8 cellular contexts compared by ENCODE assay signal in genomic region chr7:30134011-30134410, GRCh38. TPM values are rescaled to one million over a fixed set of nuclear protein-coding genes. Genes with fewer than 3 reads are reported as not detected.
DNase-seq lines count a peak whose midpoint lies in the region; ATAC-seq and TF ChIP-seq lines count a peak whose summit lies in the region.

No MANE protein-coding gene starts in this region.

- peaks cover 3% of the 10 kb centered on the region for H3K36me3 Mint-ChIP-seq in activated B cell treated with CpG ODN at 0.5 μM for 24 hours (ENCODE audit: low read depth)
- H3K36me3 Mint-ChIP-seq in stimulated activated memory B cell treated with anti-CD40 and anti-IgM and Interleukin-4, amounts not matched to agents 10 μg/mL and 1 μg/mL and 100 μg/mL, for 72 hours = peaks cover 8% of the 10 kb centered on the region

- H3K9me3 Mint-ChIP-seq in activated B cell treated with CpG ODN at 0.5 μM for 24 hours = no peaks in the 10 kb centered on the region
- H3K9me3 Mint-ChIP-seq in stimulated activated memory B cell treated with anti-CD40 and anti-IgM and Interleukin-4, amounts not matched to agents 10 μg/mL and 1 μg/mL and 100 μg/mL, for 72 hours = no peaks in the 10 kb centered on the region

- DNase-seq in NCI-H510A treated with DMSO at 0.1 percent for 48 hours (lab: John Stamatoyannopoulos, UW) (peak; percentile 35), NCI-H510A (lab: John Stamatoyannopoulos, UW) (no peak), activated B cell treated with CpG ODN at 0.5 μM for 24 hours (no peak), occipital lobe (lab: John Stamatoyannopoulos, UW) (no peak), HEK293T (ENCODE audit: extremely low spot score) (no peak), KG1 (lab: John Stamatoyannopoulos, UW) (no peak)

- H3K4me3 Mint-ChIP-seq in activated B cell treated with CpG ODN at 0.5 μM for 24 hours = peak overlapping the region; percentile 83
- peak overlapping the region; percentile 78 for H3K4me3 Mint-ChIP-seq in stimulated activated memory B cell treated with anti-CD40 and anti-IgM and Interleukin-4, amounts not matched to agents 10 μg/mL and 1 μg/mL and 100 μg/mL, for 72 hours

- POLR2A ChIA-PET in activated B cell treated with CpG ODN at 0.5 μM for 24 hours (lab: Charles Lee) (interaction anchor here (0.8 to 1.3 kb wide), 3 partner anchors 14 to 344 kb away, joined by 3 to 4 read pairs (median 3); partner anchors contain the start of gene NOD1), HEK293T (lab: Yijun Ruan, JAX) (interaction anchor here (1.0 to 1.2 kb wide), 2 partner anchors 10 to 28 kb away, joined by 3 to 5 read pairs; no protein-coding TSS in a partner anchor)

- H3K27ac Mint-ChIP-seq in activated B cell treated with CpG ODN at 0.5 μM for 24 hours = peak overlapping the region; percentile 61
- peak overlapping the region; percentile 46 for H3K27ac Mint-ChIP-seq in stimulated activated memory B cell treated with anti-CD40 and anti-IgM and Interleukin-4, amounts not matched to agents 10 μg/mL and 1 μg/mL and 100 μg/mL, for 72 hours

- no peak for TF ChIP-seq CTCF in activated B cell treated with CpG ODN at 0.5 μM for 24 hours (IDR thresholded peaks at IDR 0.05)

- H3K4me3 ChIP-seq in iPS-11a (ENCODE audit: low read depth, low read length) = peak overlapping the region; percentile 38

- H3K27me3 Mint-ChIP-seq in activated B cell treated with CpG ODN at 0.5 μM for 24 hours = peaks cover 11% of the 10 kb centered on the region
- H3K27me3 Mint-ChIP-seq in stimulated activated memory B cell treated with anti-CD40 and anti-IgM and Interleukin-4, amounts not matched to agents 10 μg/mL and 1 μg/mL and 100 μg/mL, for 72 hours = no peaks in the 10 kb centered on the region

- H3K4me1 Mint-ChIP-seq in activated B cell treated with CpG ODN at 0.5 μM for 24 hours = peaks cover 12% of the 10 kb centered on the region
- peaks cover 11% of the 10 kb centered on the region for H3K4me1 Mint-ChIP-seq in stimulated activated memory B cell treated with anti-CD40 and anti-IgM and Interleukin-4, amounts not matched to agents 10 μg/mL and 1 μg/mL and 100 μg/mL, for 72 hours

- intact Hi-C loops in activated B cell treated with CpG ODN at 0.5 μM for 24 hours (cut with micrococcal nuclease) = loop anchor here (2.0 kb wide), 3 partner anchors 29 to 145 kb away; partner anchors contain the start of genes FKBP14 and SCRN1

- no peak for ATAC-seq in activated B cell treated with CpG ODN at 0.5 μM for 24 hours (ENCODE audit: low read depth)
- no peak for ATAC-seq in stimulated activated memory B cell treated with anti-CD40 and anti-IgM and Interleukin-4, amounts not matched to agents 10 μg/mL and 1 μg/mL and 100 μg/mL, for 72 hours

- CTCF ChIA-PET in activated B cell treated with CpG ODN at 0.5 μM for 24 hours (lab: Charles Lee) = interaction anchor here (1.2 to 2.0 kb wide), 4 partner anchors 23 to 72 kb away, joined by 3 to 5 read pairs (median 4); no protein-coding TSS in a partner anchor
- CTCF ChIA-PET in HEK293T (lab: Yijun Ruan, JAX) = interaction anchor here (1.5 kb wide), 1 partner anchor 39 kb away, joined by 4 read pairs; no protein-coding TSS in a partner anchor

TF ChIP-seq in HEK293T, 16 proteins besides CTCF, POLR2A, EP300 and RAD21:
- TF ChIP-seq BHLHE40 (IDR thresholded peaks at IDR 0.05; ENCODE audit: borderline replicate concordance) (no peak), TARDBP (IDR thresholded peaks at IDR 0.05) (no peak), FOXA1 (IDR thresholded peaks at IDR 0.05) (no peak), L3MBTL2 (conservative IDR thresholded peaks at IDR 0.05) (no peak), ELF4 (IDR thresholded peaks at IDR 0.05) (no peak), HDGF (IDR thresholded peaks at IDR 0.05; ENCODE audit: borderline replicate concordance) (no peak), ARNT (IDR thresholded peaks at IDR 0.05) (no peak), CTBP1 (IDR thresholded peaks at IDR 0.05; ENCODE audit: borderline replicate concordance) (no peak), FOXK2 (IDR thresholded peaks at IDR 0.05) (no peak), FOXM1 (IDR thresholded peaks at IDR 0.05; ENCODE audit: borderline replicate concordance) (no peak), ZNF384 (IDR thresholded peaks at IDR 0.05) (no peak), SUZ12 (IDR thresholded peaks at IDR 0.05) (no peak), LEF1 (IDR thresholded peaks at IDR 0.05; ENCODE audit: borderline replicate concordance) (no peak), PKNOX1 (IDR thresholded peaks at IDR 0.05) (no peak), SP1 (IDR thresholded peaks at IDR 0.05) (no peak)

RNA-seq across cellular contexts. Expression of gene MTURN, which starts 0.8 kb away (rescaled TPM):
- total RNA-seq in activated B cell treated with CpG ODN at 0.5 μM for 24 hours (2.8 and 4.6 TPM in 2 replicates), occipital lobe (388 TPM)

Comparison
In these comparisons a context has a peak if more than half of its experiments do, and no peak if none do; other contexts are left out.
1. RNA of gene MTURN, which starts 0.8 kb away (total RNA-seq): 388 TPM in occipital lobe (single experiment); 2.8 to 4.6 TPM in activated B cell treated with CpG ODN at 0.5 μM for 24 hours; every median in the first group is over 10 times any median in the second.